Comparison of ENCODE assay signal across 4 cellular contexts in genomic region chr1:992336-992735, GRCh38. TPM values are rescaled to one million over a fixed set of nuclear protein-coding genes. Genes with fewer than 3 reads are reported as not detected.
"Had no signal": no experiment of that assay in that cellular context is flagged by ENCODE, and none has a peak within 500 bp of the region (broad histone marks: within the 10 kb centered on the region; RNA-seq: fewer than 3 reads in every experiment).

No MANE protein-coding gene starts in this region.

RNA-seq across cellular contexts. Expression of gene PERM1, which starts 10.4 kb away (rescaled TPM):
- total RNA-seq: activated T-cell treated with anti-CD3 and anti-CD28 coated beads, Interleukin-2, amount 50 U/mL, for 4 hours; T-helper 1 cell treated with Interleukin-12 subunit alpha and Interleukin-12 subunit beta and Interleukin-4 antibody, amounts not matched to agents 30 ng/mL and 1 ng/mL, for 36 hours had no signal

RNA-seq across cellular contexts. Expression of gene PLEKHN1, which starts 26.1 kb away (rescaled TPM):
- total RNA-seq: cardiac septum, cerebellum had no signal
